ENCODE assay signal across 18 cellular contexts in genomic region chr6:23413327-23414203, GRCh38.
A peak's percentile ranks its signal among the peaks of the same experiment; 100 is the strongest.
DNase-seq lines count a peak whose midpoint lies in the region; ATAC-seq, FAIRE-seq and TF ChIP-seq lines count a peak whose summit lies in the region.
"Had no signal": no experiment of that assay in that cellular context is flagged by ENCODE, and none has a peak within 500 bp of the region (broad histone marks: within the 10 kb centered on the region; RNA-seq: fewer than 3 reads in every experiment).

No MANE protein-coding gene starts in this region.

- no peak overlapping the region for H2AK5ac ChIP-seq in mesenchymal stem cell (ENCODE audit: low read length, severe bottlenecking)

- peaks cover 10% of the 10 kb centered on the region for H3K9me3 Mint-ChIP-seq in stimulated activated memory B cell treated with anti-CD40 and anti-IgM and Interleukin-4, amounts not matched to agents 10 μg/mL and 1 μg/mL and 100 μg/mL, for 72 hours
- H3K9me3 Mint-ChIP-seq: activated CD4-positive, alpha-beta T cell treated with anti-CD3 and anti-CD28 coated beads, Interleukin-2, amount 10 ng/mL, durations not matched to agents 7 days and 5 days had no signal

- peak overlapping the region; percentile 36 for H3K4me2 ChIP-seq in MM.1S (ENCODE audit: low read depth, low read length)
- H3K4me2 ChIP-seq in mesenchymal stem cell (ENCODE audit: low read length, poor library complexity, severe bottlenecking), result no peak overlapping the region

- no peak for TF ChIP-seq CTCF in BJ (IDR thresholded peaks at IDR 0.05; ENCODE audit: insufficient read depth, low read depth, low read length)
- TF ChIP-seq CTCF in MM.1S (IDR thresholded peaks at IDR 0.05; ENCODE audit: low read length), result no peak
- TF ChIP-seq CTCF in omental fat pad (IDR thresholded peaks at IDR 0.05), result no peak

- no peaks in the 10 kb centered on the region for H3K9me2 ChIP-seq in MM.1S (replicated peaks; ENCODE audit: insufficient read depth, low read length)

- DNase-seq in BJ (ENCODE audit: low read depth) (peak; percentile 9), MM.1S (no peak), mesenchymal stem cell (peak; percentile 50), omental fat pad (ENCODE audit: low spot score) (no peak), NCI-H446 treated with DMSO at 0.1 percent for 48 hours (lab: John Stamatoyannopoulos, UW) (no peak)
- DNase-seq: activated CD4-positive, alpha-beta T cell treated with anti-CD3 and anti-CD28 coated beads, Interleukin-2, amount 10 ng/mL, durations not matched to agents 7 days and 5 days; activated naive CD4-positive, alpha-beta T cell; aorta; cortex of kidney; NCI-H2171; stimulated activated CD4-positive, alpha-beta T cell treated with anti-CD3 and anti-CD28 coated beads, Interleukin-1b, Interleukin-23, amount 100 ng/mL, for 48 hours; SW 1271 had no signal

- no peak overlapping the region for H2BK5ac ChIP-seq in mesenchymal stem cell (ENCODE audit: low read depth, low read length, poor library complexity, severe bottlenecking)

- H3F3A ChIP-seq in MM.1S (ENCODE audit: insufficient read depth, low read length), result 0 out of 2 replicates have a peak, but pooled peaks cover 4% of the 10 kb centered on the region

- no peak overlapping the region for H3K14ac ChIP-seq in mesenchymal stem cell (ENCODE audit: low read length in 2 of 2)

- ATAC-seq in HG03159 (IDR thresholded peaks at IDR 0.05; ENCODE audit: unreplicated experiment), result no peak
- ATAC-seq in stimulated activated memory B cell treated with anti-CD40 and anti-IgM and Interleukin-4, amounts not matched to agents 10 μg/mL and 1 μg/mL and 100 μg/mL, for 72 hours, result no peak
- no peak for ATAC-seq in omental fat pad (ENCODE audit: low FRiP score)

- no peaks in the 10 kb centered on the region for H3K4me1 Mint-ChIP-seq in stimulated activated memory B cell treated with anti-CD40 and anti-IgM and Interleukin-4, amounts not matched to agents 10 μg/mL and 1 μg/mL and 100 μg/mL, for 72 hours
- H3K4me1 Mint-ChIP-seq: activated CD4-positive, alpha-beta T cell treated with anti-CD3 and anti-CD28 coated beads, Interleukin-2, amount 10 ng/mL, durations not matched to agents 7 days and 5 days had no signal

- no peaks in the 10 kb centered on the region for H3K79me1 ChIP-seq in mesenchymal stem cell (replicated peaks; ENCODE audit: low read length, poor library complexity, severe bottlenecking)

- H3K4me3 ChIP-seq in BJ (ENCODE audit: low read depth, low read length) (no peak overlapping the region), MM.1S (ENCODE audit: low read length) (no peak overlapping the region), mesenchymal stem cell (ENCODE audit: insufficient read depth in 1 of 2, low read depth in 1 of 2, low read length in 2 of 2) (no peak overlapping the region)
- H3K4me3 ChIP-seq: right atrium auricular region had no signal

- H3K23ac ChIP-seq in mesenchymal stem cell (ENCODE audit: low read length in 2 of 2), result no peak overlapping the region

- POLR2A ChIA-PET in BJ (lab: Charles Lee), result interaction anchor here (0.6 kb wide), 1 partner anchor 377 kb away, joined by 3 read pairs; no protein-coding TSS in a partner anchor

- no peaks in the 10 kb centered on the region for H3K36me3 Mint-ChIP-seq in stimulated activated memory B cell treated with anti-CD40 and anti-IgM and Interleukin-4, amounts not matched to agents 10 μg/mL and 1 μg/mL and 100 μg/mL, for 72 hours

- H3K27me3 Mint-ChIP-seq in stimulated activated memory B cell treated with anti-CD40 and anti-IgM and Interleukin-4, amounts not matched to agents 10 μg/mL and 1 μg/mL and 100 μg/mL, for 72 hours, result no peaks in the 10 kb centered on the region
- H3K27me3 Mint-ChIP-seq: activated CD4-positive, alpha-beta T cell treated with anti-CD3 and anti-CD28 coated beads, Interleukin-2, amount 10 ng/mL, durations not matched to agents 7 days and 5 days had no signal

- no peak overlapping the region for H3K27ac Mint-ChIP-seq in stimulated activated memory B cell treated with anti-CD40 and anti-IgM and Interleukin-4, amounts not matched to agents 10 μg/mL and 1 μg/mL and 100 μg/mL, for 72 hours
- H3K27ac Mint-ChIP-seq: activated CD4-positive, alpha-beta T cell treated with anti-CD3 and anti-CD28 coated beads, Interleukin-2, amount 10 ng/mL, durations not matched to agents 7 days and 5 days had no signal

- no peak overlapping the region for H2BK15ac ChIP-seq in mesenchymal stem cell (ENCODE audit: low read depth, poor library complexity, severe bottlenecking)

- H3K27me3 ChIP-seq in BJ (ENCODE audit: control insufficient read depth, insufficient read depth, low read length), result no peaks in the 10 kb centered on the region
- H3K27me3 ChIP-seq in MM.1S (replicated peaks; ENCODE audit: insufficient read depth, low read length), result no peaks in the 10 kb centered on the region
- H3K27me3 ChIP-seq in mesenchymal stem cell (ENCODE audit: control insufficient read depth in 1 of 2, insufficient read depth in 1 of 2, low read length in 2 of 2), result no peaks in the 10 kb centered on the region
- H3K27me3 ChIP-seq: right atrium auricular region had no signal

- FAIRE-seq in endometrium (lab: Jason Lieb, UNC), result peak; percentile 68
- FAIRE-seq: urothelium cell line had no signal

- CTCF ChIA-PET in BJ (lab: Yijun Ruan, JAX), result interaction anchor here (0.6 to 1.3 kb wide), 6 partner anchors 17 to 962 kb away, joined by 3 to 5 read pairs (median 3); no protein-coding TSS in a partner anchor

- H4K20me1 ChIP-seq in MM.1S (ENCODE audit: insufficient read depth, low read length), result no peaks in the 10 kb centered on the region

- peak overlapping the region; percentile 49; the same call in 1 of the 2 replicates for H3K27ac ChIP-seq in MM.1S (ENCODE audit: low read length)
- H3K27ac ChIP-seq in mesenchymal stem cell (ENCODE audit: low read length, poor library complexity, severe bottlenecking), result no peak overlapping the region
- H3K27ac ChIP-seq: HL-60, right atrium auricular region had no signal

- H2BK120ac ChIP-seq in mesenchymal stem cell (ENCODE audit: low read depth, low read length), result no peak overlapping the region

- no peak overlapping the region for H2BK12ac ChIP-seq in mesenchymal stem cell (ENCODE audit: low read length in 2 of 2)

- no peaks in the 10 kb centered on the region for H3K79me2 ChIP-seq in MM.1S (ENCODE audit: low read length)

- H3K9me3 ChIP-seq in MM.1S (replicated peaks; ENCODE audit: insufficient read depth, low read length) (no peaks in the 10 kb centered on the region), mesenchymal stem cell (ENCODE audit: control insufficient read depth, low read length) (no peaks in the 10 kb centered on the region)
- H3K9me3 ChIP-seq: right atrium auricular region had no signal

- H2AFZ ChIP-seq in MM.1S (ENCODE audit: low read length) (0 out of 2 replicates have a peak overlapping the region, but pooled peaks have one; percentile 18), mesenchymal stem cell (ENCODE audit: low read depth, low read length) (no peak overlapping the region)

- H3K4me1 ChIP-seq in MM.1S (ENCODE audit: low read length) (peaks cover 48% of the 10 kb centered on the region), mesenchymal stem cell (ENCODE audit: control insufficient read depth, insufficient read depth, low read depth, low read length) (no peaks in the 10 kb centered on the region)

- WGBS in mesenchymal stem cell, result 74% methylated on average over 4 of the region's 4 CpGs

- no peak overlapping the region for H3K9ac ChIP-seq in MM.1S (ENCODE audit: low read length)
- peak overlapping the region; percentile 20 for H3K9ac ChIP-seq in mesenchymal stem cell (ENCODE audit: low read length)

- H4K91ac ChIP-seq in mesenchymal stem cell (ENCODE audit: low read length), result no peak overlapping the region

- H3K36me3 ChIP-seq in BJ (ENCODE audit: control insufficient read depth, insufficient read depth, low read length) (no peaks in the 10 kb centered on the region), MM.1S (replicated peaks; ENCODE audit: insufficient read depth, low read length) (no peaks in the 10 kb centered on the region), mesenchymal stem cell (ENCODE audit: control insufficient read depth in 1 of 2, insufficient read depth in 2 of 2, low read depth in 1 of 2, low read length in 2 of 2) (no peaks in the 10 kb centered on the region)
- H3K36me3 ChIP-seq: right atrium auricular region had no signal

- H3K18ac ChIP-seq in mesenchymal stem cell (ENCODE audit: low read depth in 1 of 2, low read length in 2 of 2), result peak overlapping the region in 1 of 2 experiments; percentile 62

- no peak overlapping the region for H3K4me3 Mint-ChIP-seq in stimulated activated memory B cell treated with anti-CD40 and anti-IgM and Interleukin-4, amounts not matched to agents 10 μg/mL and 1 μg/mL and 100 μg/mL, for 72 hours
- H3K4me3 Mint-ChIP-seq: activated CD4-positive, alpha-beta T cell treated with anti-CD3 and anti-CD28 coated beads, Interleukin-2, amount 10 ng/mL, durations not matched to agents 7 days and 5 days had no signal

- no peak overlapping the region for H3K4ac ChIP-seq in mesenchymal stem cell (ENCODE audit: low read depth in 1 of 2, low read length in 2 of 2)

- no peak overlapping the region for H4K8ac ChIP-seq in mesenchymal stem cell (ENCODE audit: low read length)

Comparison
In these comparisons a context has a peak if more than half of its experiments do, and no peak if none do; other contexts are left out.
1. DNase-seq: peak in BJ (single experiment) and mesenchymal stem cell (single experiment); none in MM.1S (single experiment), omental fat pad (single experiment) and NCI-H446 treated with DMSO at 0.1 percent for 48 hours (single experiment).